Comparison of ENCODE assay signal across 8 cellular contexts in genomic region chr1:171801395-171801990, GRCh38. TPM values are rescaled to one million over a fixed set of nuclear protein-coding genes. Genes with fewer than 3 reads are reported as not detected.
DNase-seq lines count a peak whose midpoint lies in the region; ATAC-seq, FAIRE-seq and TF ChIP-seq lines count a peak whose summit lies in the region.

No MANE protein-coding gene starts in this region.

- H3K4me2 ChIP-seq in A549: no peak overlapping the region

- peak; percentile 75 to 77; a peak in 5 of 6 replicates for ATAC-seq in A549

- peak; percentile 50 to 54 for DNase-seq in A549 (ENCODE audit: low read depth in 1 of 2, low spot score in 1 of 2)
- peak; percentile 14 for DNase-seq in NCI-H2081 treated with DMSO at 0.1 percent for 48 hours (lab: John Stamatoyannopoulos, UW)
- peak; percentile 22 for DNase-seq in hepatic stellate cell (ENCODE audit: low spot score)
- DNase-seq in small intestine: peak; percentile 69
- DNase-seq in GM12892 (ENCODE audit: insufficient read length): no peak
- DNase-seq in foreskin melanocyte: no peak

- H3K9me3 ChIP-seq in A549 (no peaks in the 10 kb centered on the region), small intestine (ENCODE audit: control insufficient read depth, low read depth) (no peaks in the 10 kb centered on the region)

- POLR2A ChIA-PET in A549 (lab: Yijun Ruan, JAX): interaction anchor here (1.0 to 1.6 kb wide), 3 partner anchors 20 to 182 kb away, joined by 3 to 5 read pairs (median 3); partner anchors contain the start of genes DNM3 and METTL13

- 2% methylated on average over 3 of the region's 3 CpGs for WGBS in A549 (ENCODE audit: missing lambda C conversion rate)
- WGBS in small intestine, 3 donors: 7 to 21% (median 9%) methylated on average over 3 of the region's 3 CpGs

- TF ChIP-seq EP300 in A549 (IDR thresholded peaks at IDR 0.05): no peak

- H3K4me3 ChIP-seq in A549: no peak overlapping the region
- H3K4me3 ChIP-seq in WI38 (ENCODE audit: low read depth, low read length): no peak overlapping the region
- H3K4me3 ChIP-seq in small intestine (ENCODE audit: low read depth in 1 of 2, low read length in 2 of 2): no peak overlapping the region

- peak; percentile 84 to 92 for TF ChIP-seq RAD21 in A549 (conservative IDR thresholded peaks at IDR 0.05 in 1 of 2, IDR thresholded peaks at IDR 0.05 in 1 of 2)

- H3K27ac ChIP-seq in A549: no peak overlapping the region
- H3K27ac ChIP-seq in small intestine (ENCODE audit: low read depth in 1 of 2, low read length in 1 of 2): peak overlapping the region in 1 of 2 donors; percentile 36

- CTCF ChIA-PET in A549 (lab: Yijun Ruan, JAX): interaction anchor here (0.6 to 15.5 kb wide), 43 partner anchors 9 to 643 kb away, joined by 3 to 393 read pairs (median 4); partner anchors contain the start of genes C1orf105, DNM3, METTL13 and PIGC

- TF ChIP-seq POLR2A in A549 (IDR thresholded peaks at IDR 0.05; ENCODE audit: low read length): no peak
- no peak for TF ChIP-seq POLR2A in GM12892 (IDR thresholded peaks at IDR 0.05; ENCODE audit: low read depth, low read length)

- TF ChIP-seq CTCF in A549 (IDR thresholded peaks at IDR 0.05) (peak; percentile 94), GM12872 (IDR thresholded peaks at IDR 0.05; ENCODE audit: insufficient read depth, low read depth, low read length) (peak; percentile 76), WI38 (IDR thresholded peaks at IDR 0.05; ENCODE audit: low read depth, low read length) (peak; percentile 79)

- H3K36me3 ChIP-seq in small intestine (ENCODE audit: control insufficient read depth in 2 of 2, insufficient read depth in 2 of 2, low read length in 2 of 2): peaks cover 3 to 6% of the 10 kb centered on the region in 2 donors

- FAIRE-seq in A549 (lab: Jason Lieb, UNC) (no peak), small intestine (lab: Jason Lieb, UNC) (no peak), GM12892 (lab: Jason Lieb, UNC) (no peak)

- H3K27me3 ChIP-seq in small intestine (ENCODE audit: control insufficient read depth in 2 of 2, insufficient read depth in 2 of 2, low read length in 2 of 2): no peaks in the 10 kb centered on the region

- H3K4me1 ChIP-seq in A549 (no peaks in the 10 kb centered on the region), small intestine (ENCODE audit: control insufficient read depth in 2 of 2, insufficient read depth in 1 of 2, low read depth in 1 of 2, low read length in 1 of 2) (peaks cover 0 to 2% of the 10 kb centered on the region in 2 donors)

TF ChIP-seq in A549, 52 proteins besides CTCF, POLR2A, EP300 and RAD21:
- TF ChIP-seq SMC3 (IDR thresholded peaks at IDR 0.05) (peak; percentile 94), MAFK (IDR thresholded peaks at IDR 0.05; ENCODE audit: partially characterized antibody) (no peak)

RNA-seq across cellular contexts. Expression of gene METTL13, which starts 20.0 kb away (rescaled TPM):
- polyA plus RNA-seq in A549 (2011; rRNA removed): 54.0 and 61.2 TPM in 2 replicates
- 42.1 and 44.9 TPM in 2 replicates for polyA plus RNA-seq in A549 (2012; cell fraction: cytosol; rRNA removed)
- 42.8 and 50.4 TPM in 2 replicates for polyA plus RNA-seq in A549 (2012; cell fraction: nucleus; rRNA removed)
- 46.5 to 53.7 TPM (median 52.3 TPM) in 3 replicates for polyA plus RNA-seq in A549 (2017; fragmentation: RNase III; extraction: RNeasy Plus Mini Kit Qiagen cat#74134 plus additional on column Dnase treatment)
- 48.2 and 49.4 TPM in 2 replicates for polyA minus RNA-seq in A549 (2011; rRNA and poly(A)+ RNA removed)
- polyA plus RNA-seq in small intestine: 10 to 100 TPM; 15.7 to 25.0 (median 15.9) TPM
- polyA plus RNA-seq in GM12892 (2012; ENCODE audit: missing spikeins): 21.3 TPM

RNA-seq across cellular contexts. Expression of gene DNM3, which starts 39.8 kb away (rescaled TPM):
- polyA plus RNA-seq in A549 (2011; rRNA removed) (1.1 and 1.5 TPM in 2 replicates), A549 (2017; fragmentation: RNase III; extraction: RNeasy Plus Mini Kit Qiagen cat#74134 plus additional on column Dnase treatment) (0.34 to 0.57 TPM (median 0.55 TPM) in 3 replicates), small intestine (1 to 10 TPM in 1 of 3 donors, under 1 TPM in 1, not detected in 1; 0.67 to 1.2 TPM)
- polyA plus RNA-seq in A549 (2012; cell fraction: cytosol; rRNA removed): 0.35 and 0.37 TPM in 2 replicates
- polyA plus RNA-seq in A549 (2012; cell fraction: nucleus; rRNA removed): 0.59 and 0.69 TPM in 2 replicates
- 2.0 TPM in 2 replicates for polyA minus RNA-seq in A549 (2011; rRNA and poly(A)+ RNA removed)
- 0.36 TPM for polyA plus RNA-seq in GM12892 (2012; ENCODE audit: missing spikeins)

RNA-seq across cellular contexts. Expression of gene VAMP4, which starts 59.6 kb away (rescaled TPM):
- polyA plus RNA-seq in A549 (2011; rRNA removed) (6.6 and 9.3 TPM in 2 replicates), A549 (2017; fragmentation: RNase III; extraction: RNeasy Plus Mini Kit Qiagen cat#74134 plus additional on column Dnase treatment) (3.7 to 4.3 TPM (median 4.2 TPM) in 3 replicates), small intestine (1 to 10 TPM; 5.2 to 9.7 (median 8.1) TPM)
- 0.86 and 1.1 TPM in 2 replicates for polyA plus RNA-seq in A549 (2012; cell fraction: cytosol; rRNA removed)
- polyA plus RNA-seq in A549 (2012; cell fraction: nucleus; rRNA removed): 0.73 and 1.2 TPM in 2 replicates
- polyA minus RNA-seq in A549 (2011; rRNA and poly(A)+ RNA removed): 1.1 and 1.2 TPM in 2 replicates
- polyA plus RNA-seq in GM12892 (2012; ENCODE audit: missing spikeins): 6.6 TPM

Comparison
In these comparisons a context has a peak if more than half of its experiments do, and no peak if none do; other contexts are left out.
1. DNase-seq: peak in A549 (2 of 2), NCI-H2081 treated with DMSO at 0.1 percent for 48 hours (single experiment), hepatic stellate cell (single experiment) and small intestine (single experiment); none in GM12892 (single experiment) and foreskin melanocyte (single experiment).
2. Peak in every context shown above with its lines, with median percentiles within 50 percentile points of each other: CTCF ChIP-seq.